ENCODE assay signal across 30 cellular contexts in the genomic region with DNA sequence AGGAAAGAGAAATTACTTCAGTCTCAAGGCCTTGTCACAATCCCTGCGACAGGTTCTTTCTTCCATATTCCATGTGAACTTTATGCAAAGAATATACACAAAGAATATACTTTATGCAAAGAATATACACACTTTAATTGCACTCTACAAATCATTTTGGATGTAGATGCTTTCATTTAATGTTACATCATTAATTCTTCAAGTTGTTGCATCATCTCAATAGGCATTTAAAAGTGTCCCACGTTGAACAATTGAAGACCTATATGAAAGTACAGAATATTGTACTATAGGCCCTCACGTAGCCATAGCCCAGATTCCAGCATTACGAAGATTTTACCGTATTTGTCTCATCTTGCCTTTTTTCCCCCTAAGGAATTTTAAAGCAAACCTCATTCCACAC. TPM values are rescaled to one million over a fixed set of nuclear protein-coding genes. Genes with fewer than 3 reads are reported as not detected.
"Had no signal": no experiment of that assay in that cellular context is flagged by ENCODE, and none has a peak within 500 bp of the region (broad histone marks: within the 10 kb centered on the region; RNA-seq: fewer than 3 reads in every experiment).

No MANE protein-coding gene starts in this region.

- H3K27ac ChIP-seq: neural progenitor cell, ovary, parathyroid adenoma, psoas muscle, skin epidermis, spleen, suprapubic skin, testis, tibial artery, transverse colon, upper lobe of right lung, uterus had no signal

- ATAC-seq: natural killer cell; psoas muscle; right cardiac atrium; sciatic nerve; stimulated activated memory B cell treated with anti-CD40 and anti-IgM and Interleukin-4, amounts not matched to agents 10 μg/mL and 1 μg/mL and 100 μg/mL, for 72 hours; stimulated activated naive CD8-positive, alpha-beta T cell treated with anti-CD3 and anti-CD28 coated beads, Interleukin-15, amount 100 ng/mL, for 72 hours; stimulated activated naive CD8-positive, alpha-beta T cell treated with anti-CD3 and anti-CD28 coated beads, Interleukin-15, Interleukin-2, amounts not matched to agents 100 U/mL and 50 U/mL, for 24 hours; upper lobe of right lung had no signal

- H3K36me3 ChIP-seq: neural progenitor cell, ovary, spleen, suprapubic skin, tibial artery, transverse colon, upper lobe of right lung, uterus had no signal

- H3K27me3 ChIP-seq: neural progenitor cell, ovary, testis, upper lobe of right lung, uterus had no signal

- H3K9me3 ChIP-seq: ovary, psoas muscle, spleen, suprapubic skin, testis, tibial artery, transverse colon, upper lobe of right lung, uterus had no signal

- H2AFZ ChIP-seq: neural progenitor cell, parathyroid adenoma had no signal

- DNase-seq: natural killer cell; occipital lobe; ovary; psoas muscle; right cardiac atrium; spleen; stimulated activated CD4-positive, alpha-beta T cell treated with anti-CD3 and anti-CD28 coated beads, Interleukin-12 subunit alpha, Interleukin-12 subunit beta, amount 100 ng/mL, for 4 hours; stimulated activated CD4-positive, alpha-beta T cell treated with anti-CD3 and anti-CD28 coated beads, Interleukin-1b, Interleukin-23, amount 100 ng/mL, for 48 hours; stimulated activated CD4-positive, alpha-beta T cell treated with anti-CD3 and anti-CD28 coated beads, Interleukin-4, amount 100 ng/mL, for 1 hour; stimulated activated CD4-positive, alpha-beta T cell treated with anti-CD3 and anti-CD28 coated beads, Interleukin-4, amount 100 ng/mL, for 4 hours; stimulated activated CD8-positive, alpha-beta memory T cell treated with anti-CD3 and anti-CD28 coated beads, Interleukin-4, amount 100 ng/mL, for 48 hours; stimulated activated naive CD4-positive, alpha-beta T cell; stimulated activated naive CD8-positive, alpha-beta T cell treated with anti-CD3 and anti-CD28 coated beads, Interleukin-15, Interleukin-2, amounts not matched to agents 100 U/mL and 50 U/mL, for 24 hours; substantia nigra; testis; transverse colon; upper lobe of right lung; uterus had no signal

- H3K4me3 ChIP-seq: neural progenitor cell, ovary, psoas muscle, skin epidermis, smooth muscle cell, spleen, suprapubic skin, testis, tibial artery, transverse colon, upper lobe of right lung, uterus had no signal

- H3K4me1 ChIP-seq: neural progenitor cell, parathyroid adenoma, psoas muscle, spleen, suprapubic skin, testis, tibial artery, transverse colon, upper lobe of right lung, uterus had no signal

- H3K4me2 ChIP-seq: neural progenitor cell, smooth muscle cell had no signal

- H3K9ac ChIP-seq: neural progenitor cell, parathyroid adenoma had no signal

- H3K79me2 ChIP-seq: parathyroid adenoma had no signal

RNA-seq across cellular contexts. Expression of a gene that starts 33.1 kb away (rescaled TPM):
- total RNA-seq: occipital lobe, osteoblast, progenitor cell of endocrine pancreas, smooth muscle cell had no signal
- polyA plus RNA-seq: neural cell, smooth muscle cell had no signal
